5 cellular contexts compared by ENCODE assay signal in the genomic region with DNA sequence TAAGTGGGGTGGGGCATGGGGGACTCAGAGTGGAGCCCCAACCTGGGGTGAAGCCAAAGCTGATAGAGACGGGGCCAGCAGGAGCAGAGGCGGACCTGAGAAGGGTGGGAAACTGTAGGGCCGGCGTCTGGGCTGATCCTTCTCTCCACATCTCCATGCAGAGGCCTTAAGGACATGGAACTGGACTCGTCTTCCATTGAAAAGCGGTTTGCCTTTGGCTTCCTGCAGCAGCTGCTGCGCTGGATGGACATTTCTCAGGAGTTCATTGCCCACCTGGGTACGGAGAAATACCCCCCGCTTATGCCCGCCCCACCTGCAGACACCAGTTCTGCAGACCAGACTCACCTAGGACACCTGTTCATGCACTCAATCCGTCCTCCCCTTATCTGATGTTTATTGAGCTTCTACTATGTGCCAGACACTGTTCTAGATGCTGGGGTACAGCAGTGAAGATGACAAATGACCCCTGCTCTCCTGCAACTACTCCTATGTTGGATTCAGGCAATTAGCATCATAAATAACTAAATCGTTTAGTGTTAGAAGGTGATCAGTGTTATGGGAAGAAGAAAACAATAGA.
"Had no signal": no experiment of that assay in that cellular context is flagged by ENCODE, and none has a peak within 500 bp of the region (broad histone marks: within the 10 kb centered on the region; RNA-seq: fewer than 3 reads in every experiment).

No MANE protein-coding gene starts in this region.

- H3K36me3 ChIP-seq: lower lobe of right lung had no signal

- H3K4me3 ChIP-seq: lower lobe of right lung had no signal

- FAIRE-seq: frontal cortex had no signal

- H3K9me3 ChIP-seq: lower lobe of right lung had no signal

- H3K27ac ChIP-seq: epithelial cell of prostate, lower lobe of right lung had no signal

- DNase-seq: activated CD8-positive, alpha-beta memory T cell treated with anti-CD3 and anti-CD28 coated beads for 24 hours; activated gamma-delta T cell treated with Interleukin-2 at 50 U/mL for 16 hours had no signal

- H3K4me1 ChIP-seq: lower lobe of right lung had no signal
